ENCODE assay signal across 20 cellular contexts in the genomic region with DNA sequence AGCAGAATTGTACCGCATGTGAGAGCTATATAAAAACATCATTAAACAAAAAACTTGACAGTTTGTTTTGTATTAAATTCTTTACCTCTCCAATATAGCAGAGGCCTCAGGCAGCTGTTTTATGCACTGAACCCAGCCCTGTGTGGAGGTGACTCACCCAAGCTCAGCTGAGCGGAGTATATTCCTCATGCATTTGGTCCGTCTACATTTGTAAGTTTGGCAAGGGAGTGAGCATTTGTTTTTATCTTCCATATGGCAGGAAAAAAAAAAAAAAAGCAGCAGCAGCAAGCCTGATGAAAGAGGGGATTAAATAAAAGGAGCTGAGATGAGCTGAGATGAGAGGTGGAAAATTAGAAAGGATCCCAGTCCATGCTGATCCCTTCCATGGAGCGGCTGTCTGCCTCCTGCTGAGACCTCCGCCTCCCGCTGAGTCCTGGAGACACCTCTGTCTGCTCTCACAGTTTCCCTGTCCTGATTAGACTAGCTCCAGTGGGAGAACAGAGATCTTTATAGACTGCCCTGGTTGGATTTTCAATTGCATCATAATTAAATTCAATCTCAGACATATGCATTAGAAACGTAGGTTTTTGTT.
DNase-seq lines count a peak whose midpoint lies in the region; ATAC-seq and TF ChIP-seq lines count a peak whose summit lies in the region.
"Had no signal": no experiment of that assay in that cellular context is flagged by ENCODE, and none has a peak within 500 bp of the region (broad histone marks: within the 10 kb centered on the region; RNA-seq: fewer than 3 reads in every experiment).

No MANE protein-coding gene starts in this region.

- ATAC-seq in RWPE2 (ENCODE audit: low read depth) (peak; percentile 58; the same call in 1 of the 3 replicates), HG03439 (IDR thresholded peaks at IDR 0.05; ENCODE audit: unreplicated experiment) (no peak)
- ATAC-seq: A549; naive thymus-derived CD8-positive, alpha-beta T cell had no signal

- peaks cover 3% of the 10 kb centered on the region for H3K27me3 Mint-ChIP-seq in glutamatergic neuron (ENCODE audit: unreplicated experiment)
- H3K27me3 Mint-ChIP-seq: naive thymus-derived CD8-positive, alpha-beta T cell had no signal

- TF ChIP-seq CTCF in RWPE2 (IDR thresholded peaks at IDR 0.05; ENCODE audit: poor library complexity, severe bottlenecking) (no peak), glutamatergic neuron (IDR thresholded peaks at IDR 0.05; ENCODE audit: partially characterized antibody, unreplicated experiment) (no peak), osteoblast (IDR thresholded peaks at IDR 0.05; ENCODE audit: extremely low read depth, low read depth, low read length) (no peak)

- no peak overlapping the region for H3K27ac ChIP-seq in RWPE2 (ENCODE audit: poor library complexity, severe bottlenecking)
- H3K27ac ChIP-seq in osteoblast (ENCODE audit: low read depth, low read length), result no peak overlapping the region
- H3K27ac ChIP-seq: A549, adrenal gland, RWPE1 had no signal

- H2AFZ ChIP-seq in osteoblast (ENCODE audit: low read length), result no peak overlapping the region

- H3K4me2 ChIP-seq in osteoblast (ENCODE audit: insufficient read depth, low read length), result no peak overlapping the region
- H3K4me2 ChIP-seq: A549 had no signal

- H3K9me3 ChIP-seq in RWPE2 (ENCODE audit: severe bottlenecking) (no peaks in the 10 kb centered on the region), osteoblast (ENCODE audit: low read depth, low read length) (no peaks in the 10 kb centered on the region)
- H3K9me3 ChIP-seq: A549, adrenal gland, HAP-1 had no signal

- H4K20me1 ChIP-seq in osteoblast (ENCODE audit: insufficient read depth, low read length), result no peaks in the 10 kb centered on the region

- H3K27ac Mint-ChIP-seq in glutamatergic neuron (ENCODE audit: unreplicated experiment), result peak overlapping the region; percentile 36
- H3K27ac Mint-ChIP-seq: activated T-helper 2 cell treated with anti-CD3 and anti-CD28 coated beads, Interferon-gamma antibody, Interleukin-2, Interleukin-4, amounts not matched to agents 10 μg/mL and 5 μg/mL and 100 μg/mL, durations not matched to agents 14 hours and 24 hours and 36 hours; naive thymus-derived CD8-positive, alpha-beta T cell; T-helper 1 cell treated with Interleukin-12 subunit alpha and Interleukin-12 subunit beta and Interleukin-4 antibody, amounts not matched to agents 30 μg/mL and 1 μg/mL, for 36 hours had no signal

- no peaks in the 10 kb centered on the region for H3K27me3 ChIP-seq in RWPE2 (ENCODE audit: insufficient read depth, poor library complexity, severe bottlenecking)
- no peaks in the 10 kb centered on the region for H3K27me3 ChIP-seq in osteoblast (ENCODE audit: insufficient read depth, low read length)
- H3K27me3 ChIP-seq: adrenal gland had no signal

- H3K4me3 Mint-ChIP-seq in glutamatergic neuron (ENCODE audit: unreplicated experiment), result no peak overlapping the region
- H3K4me3 Mint-ChIP-seq: CD14-positive monocyte; naive thymus-derived CD8-positive, alpha-beta T cell; T-helper 1 cell treated with Interleukin-12 subunit alpha and Interleukin-12 subunit beta and Interleukin-4 antibody, amounts not matched to agents 30 μg/mL and 1 μg/mL, for 36 hours had no signal

- no peaks in the 10 kb centered on the region for H3K9me3 Mint-ChIP-seq in glutamatergic neuron (ENCODE audit: unreplicated experiment)
- H3K9me3 Mint-ChIP-seq: activated T-helper 2 cell treated with anti-CD3 and anti-CD28 coated beads, Interferon-gamma antibody, Interleukin-2, Interleukin-4, amounts not matched to agents 10 μg/mL and 5 μg/mL and 100 μg/mL, durations not matched to agents 14 hours and 24 hours and 36 hours had no signal

- H3K4me3 ChIP-seq in RWPE2 (ENCODE audit: severe bottlenecking), result no peak overlapping the region
- H3K4me3 ChIP-seq in osteoblast (ENCODE audit: insufficient read depth, low read length), result no peak overlapping the region
- H3K4me3 ChIP-seq: A549, adrenal gland, HAP-1, lung had no signal

- peaks cover 15% of the 10 kb centered on the region for H3K4me1 Mint-ChIP-seq in glutamatergic neuron (ENCODE audit: low read depth, unreplicated experiment)
- H3K4me1 Mint-ChIP-seq: CD14-positive monocyte; naive thymus-derived CD8-positive, alpha-beta T cell had no signal

- no peaks in the 10 kb centered on the region for H3K79me2 ChIP-seq in osteoblast (ENCODE audit: insufficient read depth, low read length)

- DNase-seq in Ammon's horn (ENCODE audit: low spot score), result peak; percentile 13
- peak; percentile 17 for DNase-seq in HCEC 1CT
- DNase-seq in RWPE2 (ENCODE audit: low spot score), result no peak
- no peak for DNase-seq in glutamatergic neuron
- DNase-seq in GM19238 (ENCODE audit: insufficient read length, low spot score), result no peak
- no peak for DNase-seq in DMS153 treated with DMSO at 0.1 percent for 48 hours (lab: John Stamatoyannopoulos, UW; ENCODE audit: unreplicated experiment)
- no peak for DNase-seq in osteoblast (ENCODE audit: insufficient read length, low spot score, missing footprints)
- DNase-seq: adrenal gland; naive thymus-derived CD8-positive, alpha-beta T cell; NCI-H187 treated with DMSO at 0.1 percent for 48 hours; NK-92 treated with Interleukin-12 subunit alpha and Interleukin-12 subunit beta, amount 100 ng/mL, for 24 hours; stimulated activated naive CD4-positive, alpha-beta T cell had no signal

- H3K36me3 Mint-ChIP-seq in glutamatergic neuron (ENCODE audit: unreplicated experiment), result no peaks in the 10 kb centered on the region
- H3K36me3 Mint-ChIP-seq: CD14-positive monocyte had no signal

- H3K36me3 ChIP-seq in RWPE2 (ENCODE audit: low read depth) (no peaks in the 10 kb centered on the region), osteoblast (ENCODE audit: insufficient read depth, low read length) (no peaks in the 10 kb centered on the region)
- H3K36me3 ChIP-seq: adrenal gland, HAP-1 had no signal

- H3K4me1 ChIP-seq in RWPE2 (ENCODE audit: insufficient read depth, poor library complexity, severe bottlenecking), result no peaks in the 10 kb centered on the region
- no peaks in the 10 kb centered on the region for H3K4me1 ChIP-seq in osteoblast (ENCODE audit: insufficient read depth, low read length)
- H3K4me1 ChIP-seq: A549, adrenal gland, HAP-1 had no signal

Comparison
In these comparisons a context has a peak if more than half of its experiments do, and no peak if none do; other contexts are left out.
1. DNase-seq: peak in Ammon's horn (single experiment) and HCEC 1CT (single experiment); none in RWPE2 (single experiment), glutamatergic neuron (single experiment), GM19238 (single experiment), DMS153 treated with DMSO at 0.1 percent for 48 hours (single experiment) and osteoblast (single experiment).